Comparison of ENCODE assay signal across 22 cellular contexts in genomic region chr20:57220187-57221165, GRCh38. TPM values are rescaled to one million over a fixed set of nuclear protein-coding genes. Genes with fewer than 3 reads are reported as not detected.
"Had no signal": no experiment of that assay in that cellular context is flagged by ENCODE, and none has a peak within 500 bp of the region (broad histone marks: within the 10 kb centered on the region; RNA-seq: fewer than 3 reads in every experiment).

No MANE protein-coding gene starts in this region.

- DNase-seq: activated CD4-positive, alpha-beta T cell treated with anti-CD3 and anti-CD28 coated beads for 36 hours; activated CD4-positive, alpha-beta T cell treated with anti-CD3 and anti-CD28 coated beads, Interleukin-2, amount 50 U/mL, for 48 hours; activated gamma-delta T cell treated with Interleukin-2 at 50 U/mL for 16 hours; activated T-cell treated with anti-CD3 and anti-CD28 coated beads for 4 hours; dermis blood vessel endothelial cell; effector memory CD8-positive, alpha-beta T cell; gastrocnemius medialis; head of caudate nucleus; kidney; left lung; nucleus accumbens; sigmoid colon; stimulated activated CD4-positive, alpha-beta T cell treated with anti-CD3 and anti-CD28 coated beads, Interleukin-4, amount 100 ng/mL, for 24 hours had no signal

- H3K27me3 ChIP-seq: cardiac muscle cell, sigmoid colon had no signal

- FAIRE-seq: kidney had no signal

- H3K9me3 ChIP-seq: gastrocnemius medialis, left lung, sigmoid colon, thoracic aorta had no signal

- H3K36me3 ChIP-seq: gastrocnemius medialis, left lung, sigmoid colon, thoracic aorta had no signal

- H3K4me3 ChIP-seq: cardiac muscle cell, gastrocnemius medialis, left lung, sigmoid colon, thoracic aorta had no signal

- H3K27ac ChIP-seq: cardiac muscle cell, gastrocnemius medialis, left lung, sigmoid colon, thoracic aorta had no signal

- H3K4me1 ChIP-seq: gastrocnemius medialis, left lung, sigmoid colon had no signal

- ATAC-seq: activated CD4-positive, alpha-beta T cell treated with anti-CD3 and anti-CD28 coated beads for 36 hours; activated naive CD4-positive, alpha-beta T cell treated with anti-CD3 and anti-CD28 coated beads, Interleukin-2, amount 50 U/mL, for 72 hours; effector memory CD8-positive, alpha-beta T cell; gastrocnemius medialis; left lung; natural killer cell treated with Interleukin-12 subunit alpha and Interleukin-12 subunit beta and Interleukin-15 and Interleukin-18, amount 100 ng/mL, for 72 hours; stimulated activated effector memory CD8-positive, alpha-beta T cell treated with anti-CD3 and anti-CD28 coated beads, Interleukin-12 subunit alpha, Interleukin-12 subunit beta, amount 100 ng/mL, for 72 hours; WTC11 had no signal

RNA-seq across cellular contexts. Expression of gene BMP7, which starts 46.0 kb away (rescaled TPM):
- total RNA-seq: activated naive CD4-positive, alpha-beta T cell treated with anti-CD3 and anti-CD28 coated beads, Interleukin-2, amount 50 U/mL, for 72 hours; chondrocyte; dermis blood vessel endothelial cell; fibroblast of lung; lung microvascular endothelial cell; natural killer cell treated with Interleukin-12 subunit alpha and Interleukin-12 subunit beta and Interleukin-15 and Interleukin-18, amount 100 ng/mL, for 72 hours had no signal
